ENCODE assay signal across 15 cellular contexts in the genomic region with DNA sequence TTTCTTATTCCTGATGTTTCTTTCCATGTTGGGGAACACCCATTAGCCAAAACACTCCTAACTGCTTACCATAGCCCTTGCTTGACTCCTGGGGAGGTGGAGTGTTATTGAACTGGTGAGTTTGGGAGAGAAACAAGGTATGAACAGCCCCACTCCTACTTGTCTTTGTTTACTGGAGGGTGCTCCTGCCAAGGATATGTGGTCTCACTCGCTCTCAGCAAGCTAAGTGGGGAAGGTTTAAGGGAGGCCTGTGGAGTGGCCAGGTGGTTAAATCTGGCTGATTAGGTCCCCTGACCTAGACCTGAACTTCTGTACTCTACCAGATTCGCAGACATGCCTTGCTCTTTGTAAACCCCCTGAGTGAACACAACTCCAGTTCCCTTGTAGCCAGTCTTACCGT.
"Had no signal": no experiment of that assay in that cellular context is flagged by ENCODE, and none has a peak within 500 bp of the region (broad histone marks: within the 10 kb centered on the region; RNA-seq: fewer than 3 reads in every experiment).

No MANE protein-coding gene starts in this region.

- H3K27ac ChIP-seq: spleen, thoracic aorta had no signal

- ATAC-seq: activated CD8-positive, alpha-beta T cell treated with anti-CD3 and anti-CD28 coated beads, Interleukin-2, amount 10 ng/mL, durations not matched to agents 7 days and 5 days; activated T-helper 17 cell treated with anti-CD3 and anti-CD28 coated beads, Interleukin-2, amount 50 U/mL, for 72 hours; natural killer cell treated with Interleukin-12 subunit alpha and Interleukin-12 subunit beta and Interleukin-15 and Interleukin-18, amount 100 ng/mL, for 72 hours had no signal

- H3K4me3 ChIP-seq: spleen, thoracic aorta had no signal

- DNase-seq: activated CD4-positive, alpha-beta T cell treated with anti-CD3 and anti-CD28 coated beads for 1 hour; activated CD4-positive, alpha-beta T cell treated with anti-CD3 and anti-CD28 coated beads, Interleukin-2, amount 50 U/mL, for 1 hour; activated CD8-positive, alpha-beta T cell treated with anti-CD3 and anti-CD28 coated beads, Interleukin-2, amount 10 ng/mL, durations not matched to agents 7 days and 5 days; activated T-cell treated with anti-CD3 and anti-CD28 coated beads, Interleukin-2, amount 50 U/mL, for 1 hour; amniotic stem cell; effector CD8-positive, alpha-beta T cell; erythroblast; mammary epithelial cell; retina; spleen; stimulated activated CD4-positive, alpha-beta T cell treated with anti-CD3 and anti-CD28 coated beads, Interleukin-4, amount 100 ng/mL, for 24 hours; stimulated activated naive CD4-positive, alpha-beta T cell treated with Interleukin-2 at 50 U/mL for 16 hours had no signal

- H3K36me3 ChIP-seq: spleen, thoracic aorta had no signal

- H3K9me3 ChIP-seq: thoracic aorta had no signal

- H3K27me3 ChIP-seq: spleen had no signal
